6 cellular contexts compared by ENCODE assay signal in the genomic region with DNA sequence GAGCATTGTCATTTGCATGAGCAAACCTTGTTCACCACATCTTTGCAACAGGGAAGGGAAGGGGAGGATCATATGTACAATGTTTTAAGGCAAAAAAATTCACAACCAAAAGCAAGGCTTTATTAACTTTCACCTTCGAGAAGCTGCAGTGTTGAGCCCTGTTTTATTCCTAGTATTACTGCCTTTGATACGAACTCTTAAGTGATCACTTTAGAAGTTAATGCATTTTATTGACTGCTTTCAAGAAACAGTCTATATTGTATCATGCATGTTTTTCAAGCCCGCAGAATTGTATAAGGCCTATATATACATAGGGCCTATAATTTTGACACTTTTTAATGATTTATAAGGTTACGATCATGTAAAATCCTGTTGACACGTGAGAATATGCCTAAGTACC.
"Had no signal": no experiment of that assay in that cellular context is flagged by ENCODE, and none has a peak within 500 bp of the region (broad histone marks: within the 10 kb centered on the region; RNA-seq: fewer than 3 reads in every experiment).

No MANE protein-coding gene starts in this region.

- H3K9me3 Mint-ChIP-seq: IgD-negative memory B cell had no signal

- DNase-seq: IMR-90, KBM-7 had no signal

- H3K27me3 Mint-ChIP-seq: IgD-negative memory B cell had no signal

- FAIRE-seq: HepG2, HTR-8/SVneo had no signal

- H3K27ac ChIP-seq: HL-60 had no signal

- ATAC-seq: HepG2 had no signal

- H3K27ac Mint-ChIP-seq: IgD-negative memory B cell had no signal
